ENCODE assay signal across 19 cellular contexts in genomic region chr20:33948480-33948879, GRCh38.
"Had no signal": no experiment of that assay in that cellular context is flagged by ENCODE, and none has a peak within 500 bp of the region (broad histone marks: within the 10 kb centered on the region; RNA-seq: fewer than 3 reads in every experiment).

No MANE protein-coding gene starts in this region.

- H3K4me1 ChIP-seq: heart left ventricle, psoas muscle, right lobe of liver, testis, tibial nerve, upper lobe of right lung, vagina had no signal

- H3K4me3 ChIP-seq: dorsolateral prefrontal cortex, heart left ventricle, mucosa of descending colon, psoas muscle, right lobe of liver, testis, tibial nerve, upper lobe of right lung, vagina had no signal

- H3K36me3 Mint-ChIP-seq: stimulated activated memory B cell treated with anti-CD40 and anti-IgM and Interleukin-4, amounts not matched to agents 10 μg/mL and 1 μg/mL and 100 μg/mL, for 72 hours had no signal

- FAIRE-seq: endometrium, frontal cortex, islet of Langerhans had no signal

- H3K4me1 Mint-ChIP-seq: naive thymus-derived CD8-positive, alpha-beta T cell; stimulated activated memory B cell treated with anti-CD40 and anti-IgM and Interleukin-4, amounts not matched to agents 10 μg/mL and 1 μg/mL and 100 μg/mL, for 72 hours; stimulated activated naive CD8-positive, alpha-beta T cell treated with anti-CD3 and anti-CD28 coated beads, Interleukin-15, amount 100 ng/mL, for 72 hours had no signal

- H3K4me3 Mint-ChIP-seq: naive thymus-derived CD8-positive, alpha-beta T cell; stimulated activated memory B cell treated with anti-CD40 and anti-IgM and Interleukin-4, amounts not matched to agents 10 μg/mL and 1 μg/mL and 100 μg/mL, for 72 hours; stimulated activated naive CD8-positive, alpha-beta T cell treated with anti-CD3 and anti-CD28 coated beads, Interleukin-15, amount 100 ng/mL, for 72 hours had no signal

- H3K36me3 ChIP-seq: heart left ventricle, neutrophil, right lobe of liver, tibial nerve, upper lobe of right lung, vagina had no signal

- H3K9me3 ChIP-seq: right lobe of liver, testis had no signal

- H3K27ac ChIP-seq: heart left ventricle, neutrophil, psoas muscle, right lobe of liver, testis, tibial nerve, upper lobe of right lung, vagina had no signal

- DNase-seq: dorsolateral prefrontal cortex; effector memory CD4-positive, alpha-beta T cell; heart left ventricle; hypothalamus; kidney glomerular epithelial cell; mucosa of descending colon; psoas muscle; right lobe of liver; testis; upper lobe of right lung had no signal

- H3K27ac Mint-ChIP-seq: naive thymus-derived CD8-positive, alpha-beta T cell; stimulated activated memory B cell treated with anti-CD40 and anti-IgM and Interleukin-4, amounts not matched to agents 10 μg/mL and 1 μg/mL and 100 μg/mL, for 72 hours had no signal

- H3K27me3 ChIP-seq: dorsolateral prefrontal cortex, heart left ventricle, neutrophil, right lobe of liver, testis, tibial nerve, upper lobe of right lung, vagina had no signal
